Comparison of ENCODE assay signal across 8 cellular contexts in genomic region chr17:7557825-7558543, GRCh38. TPM values are rescaled to one million over a fixed set of nuclear protein-coding genes. Genes with fewer than 3 reads are reported as not detected.
DNase-seq lines count a peak whose midpoint lies in the region; TF ChIP-seq lines count a peak whose summit lies in the region.

No MANE protein-coding gene starts in this region.

- H3K9me3 ChIP-seq in AG04450 (ENCODE audit: control insufficient read depth, insufficient read depth, low read length) (no peaks in the 10 kb centered on the region), breast epithelium (no peaks in the 10 kb centered on the region), skeletal muscle tissue (ENCODE audit: control insufficient read depth in 3 of 3, low read length in 3 of 3) (no peaks in the 10 kb centered on the region)

- intact Hi-C loops in breast epithelium (cut with DNase I; ENCODE audit: low total_unique reads): loop anchor here (5.0 kb wide), 1 partner anchor 251 kb away; the partner anchor contains the start of gene EIF5A

- H3K9ac ChIP-seq in skeletal muscle tissue (ENCODE audit: low read depth in 1 of 3, low read length in 3 of 3): peak overlapping the region; percentile 87 to 89 (median 88)

- H3K36me3 ChIP-seq in breast epithelium (no peaks in the 10 kb centered on the region), skeletal muscle tissue (ENCODE audit: control insufficient read depth in 3 of 3, insufficient read depth in 3 of 3, low read length in 3 of 3) (peaks cover 0 to 6% (median 0%) of the 10 kb centered on the region in 3 donors)

- CTCF ChIA-PET in AG04450 (lab: Charles Lee): interaction anchor here (0.7 to 2.4 kb wide), 2 partner anchors 44 to 130 kb away, joined by 3 to 23 read pairs; partner anchors contain the start of gene WRAP53

- no peak for TF ChIP-seq POLR2A in breast epithelium (IDR thresholded peaks at IDR 0.05)

- TF ChIP-seq CTCF in AG04450 (IDR thresholded peaks at IDR 0.05; ENCODE audit: low read depth, low read length): no peak
- TF ChIP-seq CTCF in GM12875 (IDR thresholded peaks at IDR 0.05; ENCODE audit: borderline replicate concordance, insufficient read depth, low read depth, low read length): no peak
- no peak for TF ChIP-seq CTCF in breast epithelium (IDR thresholded peaks at IDR 0.05)

- POLR2A ChIA-PET in AG04450 (lab: Yijun Ruan, JAX): no interaction called here

- H3K27me3 ChIP-seq in AG04450 (ENCODE audit: control insufficient read depth, insufficient read depth, low read length) (no peaks in the 10 kb centered on the region), breast epithelium (no peaks in the 10 kb centered on the region), skeletal muscle tissue (ENCODE audit: control insufficient read depth in 3 of 3, insufficient read depth in 3 of 3, low read length in 3 of 3) (no peaks in the 10 kb centered on the region)

- DNase-seq in AG04450 (ENCODE audit: low read depth, low spot score) (no peak), NCI-H69 (lab: John Stamatoyannopoulos, UW) (peak; percentile 73), breast epithelium (ENCODE audit: low spot score in 2 of 2) (peak; percentile 95 to 98), inferior parietal cortex (ENCODE audit: extremely low spot score) (peak; percentile 65), KG1 (lab: John Stamatoyannopoulos, UW) (no peak), D341Med (ENCODE audit: low spot score) (no peak)

- no peak overlapping the region for H3K4me3 ChIP-seq in AG04450 (ENCODE audit: low read depth, low read length)
- peak overlapping the region; percentile 36 for H3K4me3 ChIP-seq in GM12875 (ENCODE audit: low read depth, low read length)
- H3K4me3 ChIP-seq in breast epithelium: peak overlapping the region; percentile 81 to 90 (median 89)
- peak overlapping the region; percentile 67 to 72 (median 72) for H3K4me3 ChIP-seq in skeletal muscle tissue (ENCODE audit: low read length in 3 of 3)

- H3K4me1 ChIP-seq in breast epithelium (peaks cover 11 to 28% of the 10 kb centered on the region in 2 donors), skeletal muscle tissue (ENCODE audit: control insufficient read depth in 3 of 3, insufficient read depth in 3 of 3, low read length in 3 of 3) (peaks cover 47 to 51% (median 48%) of the 10 kb centered on the region in 3 donors)

- H3K27ac ChIP-seq in AG04450 (ENCODE audit: low read depth, low read length) (peak overlapping the region; percentile 31), breast epithelium (peak overlapping the region; percentile 98 to 99), skeletal muscle tissue (ENCODE audit: low read depth, low read length) (peak overlapping the region; percentile 91)

RNA-seq across cellular contexts. Expression of gene TNFSF13, which starts 0.6 kb away (rescaled TPM):
- polyA plus RNA-seq in AG04450 (2011; rRNA removed): 0.83 and 1.0 TPM in 2 replicates
- polyA minus RNA-seq in AG04450 (2011; rRNA and poly(A)+ RNA removed): 0.70 and 0.92 TPM in 2 replicates
- total RNA-seq in breast epithelium: 10 to 100 TPM; 25.2 to 36.7 (median 33.6) TPM
- total RNA-seq in skeletal muscle tissue: 2.1 TPM

RNA-seq across cellular contexts. Expression of gene SENP3, which starts 3.7 kb away (rescaled TPM):
- 67.6 and 73.4 TPM in 2 replicates for polyA plus RNA-seq in AG04450 (2011; rRNA removed)
- polyA minus RNA-seq in AG04450 (2011; rRNA and poly(A)+ RNA removed): 58.9 and 63.0 TPM in 2 replicates
- total RNA-seq in breast epithelium (10 to 100 TPM; 59.5 to 65.2 (median 62.3) TPM), skeletal muscle tissue (31.3 TPM)

RNA-seq across cellular contexts. Expression of gene TNFSF12, which starts 9.1 kb away (rescaled TPM):
- 26.0 and 27.1 TPM in 2 replicates for polyA plus RNA-seq in AG04450 (2011; rRNA removed)
- polyA minus RNA-seq in AG04450 (2011; rRNA and poly(A)+ RNA removed): 7.1 and 10.1 TPM in 2 replicates
- 10 to 100 TPM; 39.3 to 65.3 (median 41.1) TPM for total RNA-seq in breast epithelium
- total RNA-seq in skeletal muscle tissue: 4.7 TPM

RNA-seq across cellular contexts. Expression of gene CD68, which starts 21.5 kb away (rescaled TPM):
- polyA plus RNA-seq in AG04450 (2011; rRNA removed): 34.1 and 39.6 TPM in 2 replicates
- 11.6 and 21.2 TPM in 2 replicates for polyA minus RNA-seq in AG04450 (2011; rRNA and poly(A)+ RNA removed)
- total RNA-seq in breast epithelium (100 to 1,000 TPM in 1 of 3 donors, 10 to 100 TPM in 2; 49.8 to 220 (median 70.5) TPM), skeletal muscle tissue (4.2 TPM)

RNA-seq across cellular contexts. Expression of gene MPDU1, which starts 25.7 kb away (rescaled TPM):
- polyA plus RNA-seq in AG04450 (2011; rRNA removed): 128 and 131 TPM in 2 replicates
- polyA minus RNA-seq in AG04450 (2011; rRNA and poly(A)+ RNA removed): 79.9 and 99.2 TPM in 2 replicates
- total RNA-seq in breast epithelium: 100 to 1,000 TPM in 1 of 3 donors, 10 to 100 TPM in 2; 66.6 to 140 (median 74.4) TPM
- total RNA-seq in skeletal muscle tissue: 26.1 TPM

Comparison
In these comparisons a context has a peak if more than half of its experiments do, and no peak if none do; other contexts are left out.
1. DNase-seq: peak in NCI-H69 (single experiment), breast epithelium (2 of 2) and inferior parietal cortex (single experiment); none in AG04450 (single experiment), KG1 (single experiment) and D341Med (single experiment).
2. H3K27ac ChIP-seq: peak in every context shown above with its lines; median percentile 98 in breast epithelium; 91 in skeletal muscle tissue; 31 in AG04450.